13 cellular contexts compared by ENCODE assay signal in the genomic region with DNA sequence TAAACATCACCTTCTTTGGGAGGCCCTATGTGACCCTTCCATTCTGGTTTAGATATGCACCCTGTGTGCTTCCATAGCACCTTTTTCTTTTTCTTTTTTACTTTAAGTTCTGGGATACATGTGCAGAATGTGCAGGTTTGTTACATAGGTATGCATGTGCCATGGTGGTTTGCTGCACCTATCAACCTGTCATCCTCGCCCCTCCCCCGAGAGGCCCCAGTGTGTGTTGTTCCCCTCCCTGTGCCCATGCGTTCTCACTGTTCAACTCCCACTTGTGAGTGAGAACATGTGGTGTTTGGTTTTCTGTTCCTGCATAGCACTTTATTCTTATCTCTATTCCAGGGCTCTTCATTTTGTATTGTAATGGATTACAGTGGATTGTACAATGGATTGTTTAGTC. TPM values are rescaled to one million over a fixed set of nuclear protein-coding genes. Genes with fewer than 3 reads are reported as not detected.
DNase-seq lines count a peak whose midpoint lies in the region; ATAC-seq and TF ChIP-seq lines count a peak whose summit lies in the region.
"Not testable (repeated sequence)": the region's sequence is repeated elsewhere in the genome, so short reads cannot be mapped to it uniquely, and the experiment has no call there.
"Had no signal": no experiment of that assay in that cellular context is flagged by ENCODE, and none has a peak within 500 bp of the region (broad histone marks: within the 10 kb centered on the region; RNA-seq: fewer than 3 reads in every experiment).

No MANE protein-coding gene starts in this region.

- H3K9me2 ChIP-seq in Karpas-422 (replicated peaks; ENCODE audit: insufficient read depth, low read length) = not testable (repeated sequence)

- H3K27ac Mint-ChIP-seq in CD4-positive, alpha-beta T cell = peak overlapping the region; percentile 98
- not testable (repeated sequence) for H3K27ac Mint-ChIP-seq in activated B cell treated with CpG ODN at 0.5 μM for 24 hours
- H3K27ac Mint-ChIP-seq in activated naive CD8-positive, alpha-beta T cell treated with anti-CD3 and anti-CD28 coated beads, Interleukin-2, amount 10 ng/mL, durations not matched to agents 7 days and 5 days = peak overlapping the region; percentile 100
- H3K27ac Mint-ChIP-seq in immature natural killer cell = peak overlapping the region; percentile 89 to 100 (median 100)
- H3K27ac Mint-ChIP-seq in osteocyte (ENCODE audit: unreplicated experiment) = peak overlapping the region; percentile 50

- 0 out of 2 replicates have a peak overlapping the region, but pooled peaks have one; percentile 78 for H3K9ac ChIP-seq in Karpas-422 (ENCODE audit: low read length)

- not testable (repeated sequence) for H4K20me1 ChIP-seq in Karpas-422 (ENCODE audit: insufficient read depth, low read depth, low read length)

- TF ChIP-seq CTCF in CD4-positive, alpha-beta T cell (IDR thresholded peaks at IDR 0.05); activated B cell treated with CpG ODN at 0.5 μM for 24 hours (IDR thresholded peaks at IDR 0.05); osteocyte (IDR thresholded peaks at IDR 0.05): not testable (repeated sequence)

- peaks cover 70% of the 10 kb centered on the region for H3K4me1 Mint-ChIP-seq in CD4-positive, alpha-beta T cell (ENCODE audit: low read depth)
- H3K4me1 Mint-ChIP-seq in activated B cell treated with CpG ODN at 0.5 μM for 24 hours (peaks cover 71% of the 10 kb centered on the region), immature natural killer cell (peaks cover 72 to 82% of the 10 kb centered on the region in 2 donors), osteocyte (ENCODE audit: unreplicated experiment) (peaks cover 40% of the 10 kb centered on the region)
- H3K4me1 Mint-ChIP-seq in activated T-cell treated with anti-CD3 and anti-CD28 coated beads, Interleukin-2, amount 50 U/mL, for 4 hours (ENCODE audit: low read depth) = peaks cover 72% of the 10 kb centered on the region
- peaks cover 51% of the 10 kb centered on the region for H3K4me1 Mint-ChIP-seq in activated naive CD8-positive, alpha-beta T cell treated with anti-CD3 and anti-CD28 coated beads, Interleukin-2, amount 10 ng/mL, durations not matched to agents 7 days and 5 days

- H3K4me2 ChIP-seq in Karpas-422 (ENCODE audit: low read depth, low read length, poor library complexity, severe bottlenecking) = peak overlapping the region; percentile 100

- CTCF ChIA-PET in CD4-positive, alpha-beta T cell (lab: Charles Lee); activated B cell treated with CpG ODN at 0.5 μM for 24 hours (lab: Charles Lee): not testable (repeated sequence)

- not testable (repeated sequence) for H3K9me3 Mint-ChIP-seq in CD4-positive, alpha-beta T cell; activated B cell treated with CpG ODN at 0.5 μM for 24 hours; activated T-cell treated with anti-CD3 and anti-CD28 coated beads, Interleukin-2, amount 50 U/mL, for 4 hours; activated naive CD8-positive, alpha-beta T cell treated with anti-CD3 and anti-CD28 coated beads, Interleukin-2, amount 10 ng/mL, durations not matched to agents 7 days and 5 days; immature natural killer cell; osteocyte (ENCODE audit: unreplicated experiment)

- H3K36me3 ChIP-seq in Karpas-422 (ENCODE audit: insufficient read depth, low read length) = not testable (repeated sequence)

- H3K27ac ChIP-seq in CD4-positive, alpha-beta T cell (ENCODE audit: low read depth, low read length); Karpas-422 (ENCODE audit: low read length): not testable (repeated sequence)

- intact Hi-C loops in CD4-positive, alpha-beta T cell (cut with DNase I, micrococcal nuclease) = not testable (repeated sequence)
- intact Hi-C loops in activated B cell treated with CpG ODN at 0.5 μM for 24 hours (cut with micrococcal nuclease) = loop anchor here (5.0 to 10.0 kb wide), 2 partner anchors 610 to 1232 kb away; a partner anchor contains a TSS

- not testable (repeated sequence) for H3K27me3 ChIP-seq in CD4-positive, alpha-beta T cell (ENCODE audit: control insufficient read depth, insufficient read depth, low read length); Karpas-422 (ENCODE audit: low read length)

- ATAC-seq in CD4-positive, alpha-beta T cell (ENCODE audit: poor library complexity); activated B cell treated with CpG ODN at 0.5 μM for 24 hours (ENCODE audit: low read depth); activated T-cell treated with anti-CD3 and anti-CD28 coated beads, Interleukin-2, amount 50 U/mL, for 4 hours; activated naive CD8-positive, alpha-beta T cell treated with anti-CD3 and anti-CD28 coated beads, Interleukin-2, amount 10 ng/mL, durations not matched to agents 7 days and 5 days (ENCODE audit: low read depth): not testable (repeated sequence)

- peaks cover 63% of the 10 kb centered on the region for H3K4me1 ChIP-seq in Karpas-422 (ENCODE audit: low read length)

- peak overlapping the region; percentile 86 for H3K4me3 Mint-ChIP-seq in CD4-positive, alpha-beta T cell
- peak overlapping the region; percentile 49 for H3K4me3 Mint-ChIP-seq in activated B cell treated with CpG ODN at 0.5 μM for 24 hours
- H3K4me3 Mint-ChIP-seq in activated T-cell treated with anti-CD3 and anti-CD28 coated beads, Interleukin-2, amount 50 U/mL, for 4 hours = peak overlapping the region; percentile 100
- peak overlapping the region; percentile 96 for H3K4me3 Mint-ChIP-seq in activated naive CD8-positive, alpha-beta T cell treated with anti-CD3 and anti-CD28 coated beads, Interleukin-2, amount 10 ng/mL, durations not matched to agents 7 days and 5 days
- peak overlapping the region; percentile 65 to 99 (median 72) for H3K4me3 Mint-ChIP-seq in immature natural killer cell
- H3K4me3 Mint-ChIP-seq in osteocyte (ENCODE audit: unreplicated experiment) = not testable (repeated sequence)

- H2AFZ ChIP-seq in Karpas-422 (ENCODE audit: low read length) = not testable (repeated sequence)

- H3K9me3 ChIP-seq in CD4-positive, alpha-beta T cell (ENCODE audit: control insufficient read depth, low read length); Karpas-422 (ENCODE audit: low read length): not testable (repeated sequence)

- peak overlapping the region; percentile 83; the same call in 1 of the 2 replicates for H3K4me3 ChIP-seq in Karpas-422 (ENCODE audit: low read length)

- POLR2A ChIA-PET in CD4-positive, alpha-beta T cell (lab: Charles Lee); activated naive CD8-positive, alpha-beta T cell treated with anti-CD3 and anti-CD28 coated beads, Interleukin-2, amount 10 ng/mL, durations not matched to agents 7 days and 5 days (lab: Charles Lee): not testable (repeated sequence)
- POLR2A ChIA-PET in activated B cell treated with CpG ODN at 0.5 μM for 24 hours (lab: Charles Lee) = interaction anchor here (0.6 to 0.7 kb wide), 2 partner anchors 57 to 148 kb away, joined by 4 to 9 read pairs; no protein-coding TSS in a partner anchor

- peak in 1 of 10 experiments; percentile 3 for DNase-seq in CD4-positive, alpha-beta T cell
- not testable (repeated sequence) for DNase-seq in Karpas-422; activated B cell treated with CpG ODN at 0.5 μM for 24 hours; activated naive CD8-positive, alpha-beta T cell treated with anti-CD3 and anti-CD28 coated beads, Interleukin-2, amount 10 ng/mL, durations not matched to agents 7 days and 5 days; immature natural killer cell; osteocyte (ENCODE audit: extremely low spot score, unreplicated experiment)
- peak; percentile 13 for DNase-seq in activated T-cell treated with anti-CD3 and anti-CD28 coated beads, Interleukin-2, amount 50 U/mL, for 4 hours
- DNase-seq in stimulated activated CD8-positive, alpha-beta memory T cell treated with anti-CD3 and anti-CD28 coated beads, Interleukin-12 subunit alpha, Interleukin-12 subunit beta, amount 100 ng/mL, for 24 hours (ENCODE audit: extremely low read depth) = peak; percentile 16

- H3K36me3 Mint-ChIP-seq in CD4-positive, alpha-beta T cell (ENCODE audit: low read depth) = peaks cover 46% of the 10 kb centered on the region
- H3K36me3 Mint-ChIP-seq in activated B cell treated with CpG ODN at 0.5 μM for 24 hours (ENCODE audit: low read depth) = peaks cover 30% of the 10 kb centered on the region
- not testable (repeated sequence) for H3K36me3 Mint-ChIP-seq in activated T-cell treated with anti-CD3 and anti-CD28 coated beads, Interleukin-2, amount 50 U/mL, for 4 hours (ENCODE audit: insufficient read depth); immature natural killer cell; osteocyte (ENCODE audit: unreplicated experiment)
- peaks cover 19% of the 10 kb centered on the region for H3K36me3 Mint-ChIP-seq in activated naive CD8-positive, alpha-beta T cell treated with anti-CD3 and anti-CD28 coated beads, Interleukin-2, amount 10 ng/mL, durations not matched to agents 7 days and 5 days

- not testable (repeated sequence) for H3K27me3 Mint-ChIP-seq in CD4-positive, alpha-beta T cell; activated B cell treated with CpG ODN at 0.5 μM for 24 hours; activated T-cell treated with anti-CD3 and anti-CD28 coated beads, Interleukin-2, amount 50 U/mL, for 4 hours (ENCODE audit: low read depth); activated naive CD8-positive, alpha-beta T cell treated with anti-CD3 and anti-CD28 coated beads, Interleukin-2, amount 10 ng/mL, durations not matched to agents 7 days and 5 days; osteocyte (ENCODE audit: unreplicated experiment)
- peaks cover 2 to 15% (median 10%) of the 10 kb centered on the region in 3 donors for H3K27me3 Mint-ChIP-seq in immature natural killer cell (ENCODE audit: low read depth in 3 of 3)

- H3K79me2 ChIP-seq in Karpas-422 (ENCODE audit: low read length) = peaks cover 72% of the 10 kb centered on the region

RNA-seq across cellular contexts. Expression of a gene that starts 2.3 kb away (rescaled TPM):
- 100 to 1,000 TPM; 119 to 121 TPM for total RNA-seq in CD4-positive, alpha-beta T cell
- 33.2 and 42.8 TPM in 2 replicates for total RNA-seq in Karpas-422 (2014; rRNA removed; shearing (Covaris generic); ENCODE audit: low replicate concordance)
- total RNA-seq in activated B cell treated with CpG ODN at 0.5 μM for 24 hours = 27.9 and 35.8 TPM in 2 replicates
- 10 to 100 TPM; 41.6 to 49.5 (median 42.0) TPM for total RNA-seq in activated T-cell treated with anti-CD3 and anti-CD28 coated beads, Interleukin-2, amount 50 U/mL, for 4 hours
- total RNA-seq in activated naive CD8-positive, alpha-beta T cell treated with anti-CD3 and anti-CD28 coated beads, Interleukin-2, amount 10 ng/mL, durations not matched to agents 7 days and 5 days = 10 to 100 TPM; 41.1 to 47.4 TPM
- polyA plus RNA-seq in immature natural killer cell = 10 to 100 TPM; 16.0 to 23.0 (median 20.5) TPM
- 28.0 and 29.3 TPM in 2 replicates for total RNA-seq in osteocyte

RNA-seq across cellular contexts. Expression of a gene that starts 18.2 kb away (rescaled TPM):
- 1 to 10 TPM; 1.4 TPM for total RNA-seq in CD4-positive, alpha-beta T cell
- total RNA-seq in Karpas-422 (2014; rRNA removed; shearing (Covaris generic); ENCODE audit: low replicate concordance) = 2.2 and 3.2 TPM in 2 replicates
- total RNA-seq in activated B cell treated with CpG ODN at 0.5 μM for 24 hours (0.11 and 0.29 TPM in 2 replicates), osteocyte (not detected in 2 replicates)
- total RNA-seq in activated T-cell treated with anti-CD3 and anti-CD28 coated beads, Interleukin-2, amount 50 U/mL, for 4 hours = 1 to 10 TPM in 1 of 3 donors, under 1 TPM in 2; 0.49 to 1.5 (median 0.63) TPM
- total RNA-seq in activated naive CD8-positive, alpha-beta T cell treated with anti-CD3 and anti-CD28 coated beads, Interleukin-2, amount 10 ng/mL, durations not matched to agents 7 days and 5 days = 1 to 10 TPM; 7.8 to 8.2 TPM
- 10 to 100 TPM; 10.8 to 31.1 (median 20.2) TPM for polyA plus RNA-seq in immature natural killer cell
- total RNA-seq: G401, GM23248, HT-29 had no signal
- polyA plus RNA-seq: A549 had no signal

RNA-seq across cellular contexts. Expression of a gene that starts 39.1 kb away (rescaled TPM):
- total RNA-seq in CD4-positive, alpha-beta T cell = 1 to 10 TPM in 1 of 2 experiments, under 1 TPM in 1; 0.39 to 1.0 TPM
- total RNA-seq in Karpas-422 (2014; rRNA removed; shearing (Covaris generic); ENCODE audit: low replicate concordance) = 1.4 TPM in 1 of 2 replicates, not detected in the other
- total RNA-seq in activated B cell treated with CpG ODN at 0.5 μM for 24 hours (1.3 and 2.5 TPM in 2 replicates), osteocyte (0.97 and 1.5 TPM in 2 replicates)
- total RNA-seq in activated T-cell treated with anti-CD3 and anti-CD28 coated beads, Interleukin-2, amount 50 U/mL, for 4 hours = under 1 TPM in 2 of 3 donors, not detected in 1; 0.18 to 0.92 TPM
- total RNA-seq in activated naive CD8-positive, alpha-beta T cell treated with anti-CD3 and anti-CD28 coated beads, Interleukin-2, amount 10 ng/mL, durations not matched to agents 7 days and 5 days = under 1 TPM; 0.74 to 0.83 TPM
- 10 to 100 TPM in 2 of 3 donors, 1 to 10 TPM in 1; 1.6 to 15.4 (median 10.5) TPM for polyA plus RNA-seq in immature natural killer cell
- total RNA-seq: G401, GM23248, SJSA1 had no signal

RNA-seq across cellular contexts. Expression of a gene that starts 51.8 kb away (rescaled TPM):
- total RNA-seq in CD4-positive, alpha-beta T cell = 10 to 100 TPM; 36.3 to 38.5 TPM
- 8.5 and 9.0 TPM in 2 replicates for total RNA-seq in Karpas-422 (2014; rRNA removed; shearing (Covaris generic); ENCODE audit: low replicate concordance)
- total RNA-seq in activated B cell treated with CpG ODN at 0.5 μM for 24 hours (12.5 and 13.6 TPM in 2 replicates), osteocyte (20.3 and 21.4 TPM in 2 replicates)
- total RNA-seq in activated T-cell treated with anti-CD3 and anti-CD28 coated beads, Interleukin-2, amount 50 U/mL, for 4 hours = 10 to 100 TPM; 17.7 to 20.7 (median 19.0) TPM
- total RNA-seq in activated naive CD8-positive, alpha-beta T cell treated with anti-CD3 and anti-CD28 coated beads, Interleukin-2, amount 10 ng/mL, durations not matched to agents 7 days and 5 days = 10 to 100 TPM; 26.4 to 26.9 TPM
- 10 to 100 TPM in 1 of 3 donors, 1 to 10 TPM in 2; 2.7 to 15.8 (median 3.3) TPM for polyA plus RNA-seq in immature natural killer cell
